8 cellular contexts compared by ENCODE assay signal in genomic region chr17:43232021-43232699, GRCh38. TPM values are rescaled to one million over a fixed set of nuclear protein-coding genes. Genes with fewer than 3 reads are reported as not detected.
DNase-seq lines count a peak whose midpoint lies in the region; ATAC-seq and TF ChIP-seq lines count a peak whose summit lies in the region.
"Not testable (repeated sequence)": the region's sequence is repeated elsewhere in the genome, so short reads cannot be mapped to it uniquely, and the experiment has no call there.
"Had no signal": no experiment of that assay in that cellular context is flagged by ENCODE, and none has a peak within 500 bp of the region (broad histone marks: within the 10 kb centered on the region; RNA-seq: fewer than 3 reads in every experiment).

No MANE protein-coding gene starts in this region.

- TF ChIP-seq CTCF in endodermal cell (conservative IDR thresholded peaks at IDR 0.05); neural progenitor cell (IDR thresholded peaks at IDR 0.05): not testable (repeated sequence)

- intact Hi-C loops in left colon (cut with DNase I, micrococcal nuclease), result not testable (repeated sequence)

- H2AFZ ChIP-seq in neural progenitor cell (replicated peaks), result not testable (repeated sequence)

- not testable (repeated sequence) for H3K9ac ChIP-seq in endodermal cell (ENCODE audit: extremely low read depth, low read length, poor library complexity, severe bottlenecking); neural progenitor cell

- H3K27ac Mint-ChIP-seq in activated naive CD8-positive, alpha-beta T cell; stimulated activated effector memory CD8-positive, alpha-beta T cell treated with anti-CD3 and anti-CD28 coated beads, Interleukin-12 subunit alpha, Interleukin-12 subunit beta, amount 100 ng/mL, for 72 hours: not testable (repeated sequence)
- H3K27ac Mint-ChIP-seq in endodermal cell, result peak overlapping the region; percentile 8
- peak overlapping the region; percentile 55 for H3K27ac Mint-ChIP-seq in neural progenitor cell

- not testable (repeated sequence) for H3K9me3 ChIP-seq in endodermal cell (ENCODE audit: control insufficient read depth, low read length); neural progenitor cell (ENCODE audit: low read depth)

- H4K20me1 ChIP-seq in neural progenitor cell (ENCODE audit: low read depth), result not testable (repeated sequence)

- not testable (repeated sequence) for H3K36me3 ChIP-seq in endodermal cell (ENCODE audit: control insufficient read depth, insufficient read depth, low read length); neural progenitor cell

- H3K4me3 ChIP-seq in endodermal cell (ENCODE audit: low read length); neural progenitor cell: not testable (repeated sequence)

- peak overlapping the region; percentile 41 for H3K4me3 Mint-ChIP-seq in activated naive CD8-positive, alpha-beta T cell
- H3K4me3 Mint-ChIP-seq in endodermal cell; stimulated activated effector memory CD8-positive, alpha-beta T cell treated with anti-CD3 and anti-CD28 coated beads, Interleukin-12 subunit alpha, Interleukin-12 subunit beta, amount 100 ng/mL, for 72 hours: not testable (repeated sequence)
- H3K4me3 Mint-ChIP-seq in neural progenitor cell, result peak overlapping the region; percentile 63

- H3K27me3 Mint-ChIP-seq in activated naive CD8-positive, alpha-beta T cell; endodermal cell (ENCODE audit: insufficient read depth); neural progenitor cell (ENCODE audit: insufficient read depth, low read depth): not testable (repeated sequence)

- ATAC-seq in left colon; stimulated activated effector memory CD8-positive, alpha-beta T cell treated with anti-CD3 and anti-CD28 coated beads, Interleukin-12 subunit alpha, Interleukin-12 subunit beta, amount 100 ng/mL, for 72 hours: not testable (repeated sequence)

- H3K27ac ChIP-seq in endodermal cell (ENCODE audit: low read depth, low read length); neural progenitor cell: not testable (repeated sequence)

- peak overlapping the region; percentile 0 for H3K4me2 ChIP-seq in neural progenitor cell

- H3K36me3 Mint-ChIP-seq in activated naive CD8-positive, alpha-beta T cell; endodermal cell (ENCODE audit: low read depth); neural progenitor cell; stimulated activated effector memory CD8-positive, alpha-beta T cell treated with anti-CD3 and anti-CD28 coated beads, Interleukin-12 subunit alpha, Interleukin-12 subunit beta, amount 100 ng/mL, for 72 hours: not testable (repeated sequence)

- not testable (repeated sequence) for H3F3A ChIP-seq in neural progenitor cell (ENCODE audit: low read depth)

- not testable (repeated sequence) for H3K4me1 ChIP-seq in endodermal cell (ENCODE audit: control insufficient read depth, insufficient read depth, low read length); neural progenitor cell

- H3K27me3 ChIP-seq in endodermal cell (ENCODE audit: control insufficient read depth, insufficient read depth, low read length, poor library complexity, severe bottlenecking); neural progenitor cell: not testable (repeated sequence)

- WGBS in endodermal cell (ENCODE audit: insufficient coverage in 1 of 2, insufficient read length in 1 of 2), 2 experiments, result 93 to 100% methylated on average over 8 to 11 of the region's 24 CpGs

- not testable (repeated sequence) for H3K4me1 Mint-ChIP-seq in activated naive CD8-positive, alpha-beta T cell (ENCODE audit: low read depth); endodermal cell; neural progenitor cell; stimulated activated effector memory CD8-positive, alpha-beta T cell treated with anti-CD3 and anti-CD28 coated beads, Interleukin-12 subunit alpha, Interleukin-12 subunit beta, amount 100 ng/mL, for 72 hours

- not testable (repeated sequence) for H3K9me3 Mint-ChIP-seq in activated naive CD8-positive, alpha-beta T cell (ENCODE audit: low read depth); endodermal cell; neural progenitor cell; stimulated activated effector memory CD8-positive, alpha-beta T cell treated with anti-CD3 and anti-CD28 coated beads, Interleukin-12 subunit alpha, Interleukin-12 subunit beta, amount 100 ng/mL, for 72 hours

- peak; percentile 1 for DNase-seq in H4 (ENCODE audit: low spot score)
- peak; percentile 23 for DNase-seq in T-helper 9 cell
- DNase-seq in endodermal cell, result peak; percentile 71
- peak; percentile 52 to 77 for DNase-seq in left colon
- DNase-seq in neural progenitor cell (ENCODE audit: low spot score), result not testable (repeated sequence)
- DNase-seq in stimulated activated effector memory CD8-positive, alpha-beta T cell treated with anti-CD3 and anti-CD28 coated beads, Interleukin-12 subunit alpha, Interleukin-12 subunit beta, amount 100 ng/mL, for 72 hours (ENCODE audit: low spot score in 2 of 2), result peak; percentile 43 to 81

- not testable (repeated sequence) for H3K79me2 ChIP-seq in neural progenitor cell (ENCODE audit: low read depth)

RNA-seq across cellular contexts. Expression of gene RNU2-1, which starts 1.6 kb away (rescaled TPM):
- total RNA-seq in H4 (2014; rRNA removed; shearing (Covaris generic)), result not detected in 2 replicates
- total RNA-seq in endodermal cell (1,000 to 10,000 TPM; 5,418 to 7,320 TPM), left colon (1,000 to 10,000 TPM; 4,822 to 6,579 TPM), neural progenitor cell (ENCODE audit: low replicate concordance) (not detected in 2 replicates)
- not detected for polyA plus RNA-seq in endodermal cell (2013, experiment 1 of 2)
- polyA plus RNA-seq in endodermal cell (2013, experiment 2 of 2), result not detected
- total RNA-seq: mononuclear cell had no signal

RNA-seq across cellular contexts. Expression of gene CCDC200, which starts 3.7 kb away (rescaled TPM):
- not detected in 2 replicates for total RNA-seq in H4 (2014; rRNA removed; shearing (Covaris generic))
- total RNA-seq in endodermal cell, result not detected
- polyA plus RNA-seq in endodermal cell (2013, experiment 1 of 2), result not detected
- not detected for polyA plus RNA-seq in endodermal cell (2013, experiment 2 of 2)
- total RNA-seq in left colon, result not detected
- not detected in 2 replicates for total RNA-seq in neural progenitor cell (ENCODE audit: low replicate concordance)

RNA-seq across cellular contexts. Expression of gene TMEM106A, which starts 20.5 kb away (rescaled TPM):
- 1.7 and 2.4 TPM in 2 replicates for total RNA-seq in H4 (2014; rRNA removed; shearing (Covaris generic))
- total RNA-seq in endodermal cell, result 10 to 100 TPM; 11.2 to 11.3 TPM
- polyA plus RNA-seq in endodermal cell (2013, experiment 1 of 2), result 3.5 TPM
- 4.3 TPM for polyA plus RNA-seq in endodermal cell (2013, experiment 2 of 2)
- 1 to 10 TPM; 9.3 to 9.7 TPM for total RNA-seq in left colon
- total RNA-seq in neural progenitor cell (ENCODE audit: low replicate concordance), result 1.7 and 2.4 TPM in 2 replicates

Comparison
In these comparisons a context has a peak if more than half of its experiments do, and no peak if none do; other contexts are left out.
1. RNA of gene RNU2-1, which starts 1.6 kb away (total RNA-seq): 5,418 to 7,320 TPM in endodermal cell and 4,822 to 6,579 TPM in left colon; not detected in H4 and not detected in neural progenitor cell; every median in the first group is over 1,000 times any median in the second.